ENCODE assay signal across 8 cellular contexts in the genomic region with DNA sequence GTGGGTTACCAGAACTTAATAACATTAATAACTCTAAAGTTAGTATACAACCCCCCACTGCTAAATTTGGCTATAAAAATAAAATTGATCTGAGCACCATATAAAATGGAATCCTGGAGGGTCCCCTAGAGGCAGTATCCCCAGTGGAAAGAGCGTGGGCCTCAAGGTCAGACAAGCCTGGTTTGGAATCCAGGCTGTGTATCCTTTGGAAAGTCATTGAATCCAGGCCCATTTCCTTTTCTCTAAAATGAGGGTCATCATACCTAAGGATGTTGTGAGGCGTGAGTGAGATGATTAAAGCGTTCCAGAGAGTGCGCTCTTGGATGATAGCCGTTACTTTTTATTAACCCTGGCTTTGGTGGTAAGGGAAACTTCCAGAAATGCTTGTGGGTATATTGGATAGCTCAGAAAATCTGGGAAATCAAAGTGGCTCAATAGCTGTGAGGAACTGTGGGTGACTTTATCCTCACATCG. TPM values are rescaled to one million over a fixed set of nuclear protein-coding genes. Genes with fewer than 3 reads are reported as not detected.
DNase-seq lines count a peak whose midpoint lies in the region; ATAC-seq lines count a peak whose summit lies in the region.

No MANE protein-coding gene starts in this region.

- H3K36me3 ChIP-seq in ACC112 (ENCODE audit: insufficient read depth, low read length) (peaks cover 19% of the 10 kb centered on the region), Karpas-422 (ENCODE audit: insufficient read depth, low read length) (peaks cover 11% of the 10 kb centered on the region)

- H3K9me3 Mint-ChIP-seq in central memory CD8-positive, alpha-beta T cell, result no peaks in the 10 kb centered on the region
- H3K9me3 Mint-ChIP-seq in naive thymus-derived CD8-positive, alpha-beta T cell, result no peaks in the 10 kb centered on the region

- H4K20me1 ChIP-seq in Karpas-422 (ENCODE audit: insufficient read depth, low read depth, low read length), result 0 out of 2 replicates have a peak, but pooled peaks cover 5% of the 10 kb centered on the region

- H3K4me1 Mint-ChIP-seq in central memory CD8-positive, alpha-beta T cell, result peaks cover 31% of the 10 kb centered on the region
- peaks cover 23 to 46% (median 40%) of the 10 kb centered on the region in 4 donors for H3K4me1 Mint-ChIP-seq in naive thymus-derived CD8-positive, alpha-beta T cell

- H3K4me3 ChIP-seq in ACC112 (ENCODE audit: low read depth, low read length) (peak overlapping the region; percentile 89), Karpas-422 (ENCODE audit: low read length) (peak overlapping the region; percentile 83)

- H3K79me2 ChIP-seq in ACC112 (ENCODE audit: control insufficient read depth, insufficient read depth, low read length, unreplicated experiment), result peaks cover 42% of the 10 kb centered on the region
- H3K79me2 ChIP-seq in Karpas-422 (ENCODE audit: low read length), result peaks cover 24% of the 10 kb centered on the region

- H3K9me2 ChIP-seq in Karpas-422 (replicated peaks; ENCODE audit: insufficient read depth, low read length), result no peaks in the 10 kb centered on the region

- POLR2A ChIA-PET in naive thymus-derived CD8-positive, alpha-beta T cell (lab: Charles Lee), result interaction anchor here (1.2 to 5.0 kb wide), 2 partner anchors 25 to 26 kb away, joined by 6 to 86 read pairs; partner anchors contain the start of gene HNRNPR

- no peaks in the 10 kb centered on the region for H3K27me3 ChIP-seq in ACC112 (ENCODE audit: insufficient read depth, low read length)
- no peaks in the 10 kb centered on the region for H3K27me3 ChIP-seq in Karpas-422 (ENCODE audit: low read length)

- H3K9me3 ChIP-seq in Karpas-422 (ENCODE audit: low read length), result peaks cover 7% of the 10 kb centered on the region; the same call in 1 of the 2 replicates

- H2AFZ ChIP-seq in ACC112 (ENCODE audit: low read length, unreplicated experiment), result no peak overlapping the region
- H2AFZ ChIP-seq in Karpas-422 (ENCODE audit: low read length), result no peak overlapping the region

- H3K4me1 ChIP-seq in ACC112 (ENCODE audit: control insufficient read depth, insufficient read depth, low read length, unreplicated experiment) (peaks cover 23% of the 10 kb centered on the region), Karpas-422 (ENCODE audit: low read length) (peaks cover 21% of the 10 kb centered on the region)

- no peak for ATAC-seq in central memory CD8-positive, alpha-beta T cell (replicated peaks; ENCODE audit: extremely low read depth, poor library complexity, severe bottlenecking)
- ATAC-seq in naive thymus-derived CD8-positive, alpha-beta T cell, result no peak
- no peak for ATAC-seq in left lobe of liver

- peaks cover 2% of the 10 kb centered on the region for H3K36me3 Mint-ChIP-seq in central memory CD8-positive, alpha-beta T cell (ENCODE audit: insufficient read depth)
- peaks cover 0 to 6% (median 6%) of the 10 kb centered on the region in 3 donors for H3K36me3 Mint-ChIP-seq in naive thymus-derived CD8-positive, alpha-beta T cell

- H3K4me2 ChIP-seq in Karpas-422 (ENCODE audit: low read depth, low read length, poor library complexity, severe bottlenecking), result peak overlapping the region; percentile 96

- H3K27ac ChIP-seq in ACC112 (ENCODE audit: low read depth, low read length) (peak overlapping the region; percentile 89), Karpas-422 (ENCODE audit: low read length) (no peak overlapping the region)

- no peak overlapping the region for H3K27ac Mint-ChIP-seq in central memory CD8-positive, alpha-beta T cell (ENCODE audit: low read depth)
- H3K27ac Mint-ChIP-seq in naive thymus-derived CD8-positive, alpha-beta T cell, result peak overlapping the region in 6 of 10 donors; percentile 35 to 98 (median 76)

- DNase-seq in Karpas-422 (no peak), kidney glomerular epithelial cell (lab: John Stamatoyannopoulos, UW) (no peak), left lobe of liver (ENCODE audit: low spot score) (no peak), ureter (ENCODE audit: low spot score) (no peak), EL (no peak)
- no peak for DNase-seq in central memory CD8-positive, alpha-beta T cell (ENCODE audit: low spot score in 2 of 2)
- DNase-seq in naive thymus-derived CD8-positive, alpha-beta T cell, result no peak

- H3K4me3 Mint-ChIP-seq in central memory CD8-positive, alpha-beta T cell, result peak overlapping the region; percentile 93
- H3K4me3 Mint-ChIP-seq in naive thymus-derived CD8-positive, alpha-beta T cell, result peak overlapping the region; percentile 28 to 100 (median 99)

- peak overlapping the region; percentile 90 for H3K9ac ChIP-seq in Karpas-422 (ENCODE audit: low read length)

- no peaks in the 10 kb centered on the region for H3K27me3 Mint-ChIP-seq in central memory CD8-positive, alpha-beta T cell
- H3K27me3 Mint-ChIP-seq in naive thymus-derived CD8-positive, alpha-beta T cell, result no peaks in the 10 kb centered on the region

RNA-seq across cellular contexts. Expression of gene ZNF436, which starts 0.7 kb away (rescaled TPM):
- total RNA-seq in Karpas-422 (2014; rRNA removed; shearing (Covaris generic); ENCODE audit: low replicate concordance), result 6.4 and 7.4 TPM in 2 replicates
- 1 to 10 TPM; 8.5 to 8.9 TPM for total RNA-seq in naive thymus-derived CD8-positive, alpha-beta T cell
- polyA plus RNA-seq in naive thymus-derived CD8-positive, alpha-beta T cell, result 1 to 10 TPM; 1.8 to 3.9 (median 2.0) TPM
- total RNA-seq in left lobe of liver (3.7 TPM), ureter (40.2 TPM)

RNA-seq across cellular contexts. Expression of gene HNRNPR, which starts 26.2 kb away (rescaled TPM):
- 120 and 130 TPM in 2 replicates for total RNA-seq in Karpas-422 (2014; rRNA removed; shearing (Covaris generic); ENCODE audit: low replicate concordance)
- 100 to 1,000 TPM; 115 to 120 TPM for total RNA-seq in naive thymus-derived CD8-positive, alpha-beta T cell
- 100 to 1,000 TPM; 182 to 193 (median 184) TPM for polyA plus RNA-seq in naive thymus-derived CD8-positive, alpha-beta T cell
- total RNA-seq in left lobe of liver (32.2 TPM), ureter (164 TPM)

RNA-seq across cellular contexts. Expression of gene TCEA3, which starts 54.2 kb away (rescaled TPM):
- total RNA-seq in Karpas-422 (2014; rRNA removed; shearing (Covaris generic); ENCODE audit: low replicate concordance), result not detected in 2 replicates
- total RNA-seq in naive thymus-derived CD8-positive, alpha-beta T cell, result 10 to 100 TPM; 32.4 to 37.7 TPM
- polyA plus RNA-seq in naive thymus-derived CD8-positive, alpha-beta T cell, result 10 to 100 TPM; 22.5 to 44.4 (median 30.1) TPM
- total RNA-seq in left lobe of liver (70.9 TPM), ureter (50.2 TPM)

Comparison
In these comparisons a context has a peak if more than half of its experiments do, and no peak if none do; other contexts are left out.
1. RNA of gene TCEA3, which starts 54.2 kb away (total RNA-seq): 70.9 TPM in left lobe of liver (single experiment), 50.2 TPM in ureter (single experiment) and 32.4 to 37.7 TPM in naive thymus-derived CD8-positive, alpha-beta T cell; not detected in Karpas-422; every median in the first group is over 10 times any median in the second.